In the genomic region with DNA sequence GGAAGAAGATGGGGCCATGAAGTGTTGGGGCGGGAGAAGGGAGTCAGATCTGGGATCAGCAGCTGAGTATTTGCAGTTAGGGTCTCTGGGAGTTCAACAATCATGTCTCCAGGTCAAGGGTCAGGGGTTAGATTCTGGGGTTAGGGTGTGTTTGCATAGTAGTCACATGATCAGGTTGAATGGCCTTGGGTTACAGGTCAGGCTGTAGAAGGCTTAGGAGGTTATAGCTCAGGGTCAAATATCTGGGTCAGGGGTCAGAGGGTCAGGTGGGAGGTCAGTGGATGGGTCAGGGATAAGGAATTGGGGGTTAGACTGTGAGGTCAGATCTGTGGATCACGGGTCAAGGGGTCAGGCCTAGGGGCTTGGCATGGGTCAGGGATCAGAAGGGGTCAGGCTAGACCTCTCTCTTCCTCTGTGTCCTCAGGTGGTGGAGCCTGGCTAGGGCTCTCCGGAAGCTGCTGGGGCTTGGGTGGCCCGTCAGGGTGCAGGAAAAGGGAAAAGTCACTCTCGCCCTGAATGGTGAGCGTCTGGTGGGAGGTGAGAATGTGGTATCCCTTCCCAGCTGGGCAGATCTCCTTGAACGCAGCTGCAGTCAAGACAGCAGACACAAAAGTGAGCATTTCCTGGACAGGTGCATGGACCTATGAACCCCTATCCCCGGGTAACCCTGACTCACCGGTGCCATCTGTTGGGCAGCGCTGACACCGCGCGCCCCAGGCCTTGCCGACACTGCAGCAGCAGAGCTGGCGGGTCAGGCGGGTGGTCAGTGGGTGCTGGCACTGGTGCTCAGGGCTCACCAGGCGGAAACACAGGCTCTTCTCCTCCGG, we compare ENCODE assay signal across 8 cellular contexts. TPM values are rescaled to one million over a fixed set of nuclear protein-coding genes. Genes with fewer than 3 reads are reported as not detected.
DNase-seq lines count a peak whose midpoint lies in the region; ATAC-seq and TF ChIP-seq lines count a peak whose summit lies in the region.

No MANE protein-coding gene starts in this region.

- H4K5ac ChIP-seq in mesendoderm (ENCODE audit: low read length): no peak overlapping the region

- H3K79me2 ChIP-seq in mesendoderm (ENCODE audit: control insufficient read depth, insufficient read depth, low read length): no peaks in the 10 kb centered on the region

- H3K4me2 ChIP-seq in mesendoderm (ENCODE audit: low read length): no peak overlapping the region

- H2BK15ac ChIP-seq in mesendoderm (replicated peaks; ENCODE audit: low read depth): no peak overlapping the region

- no peaks in the 10 kb centered on the region for H3K79me1 ChIP-seq in mesendoderm (ENCODE audit: low read length)

- no peak overlapping the region for H3K23ac ChIP-seq in mesendoderm (ENCODE audit: low read length)

- H3K4me3 ChIP-seq in breast epithelium (no peak overlapping the region), mesendoderm (ENCODE audit: low read length) (no peak overlapping the region), coronary artery (no peak overlapping the region)

- H3K56ac ChIP-seq in mesendoderm (ENCODE audit: low read length): no peak overlapping the region

- H3K27ac ChIP-seq in KOPT-K1 (ENCODE audit: low read depth, low read length, poor library complexity, severe bottlenecking): peak overlapping the region; percentile 59
- no peak overlapping the region for H3K27ac ChIP-seq in breast epithelium
- H3K27ac ChIP-seq in mesendoderm (ENCODE audit: low read depth, low read length): no peak overlapping the region
- H3K27ac ChIP-seq in coronary artery: peak overlapping the region in 1 of 2 donors; percentile 13

- no peak overlapping the region for H2BK5ac ChIP-seq in mesendoderm (ENCODE audit: low read length)

- WGBS in mesendoderm (ENCODE audit: extremely low coverage, insufficient coverage, low lambda C conversion rate): no CpG with 5 or more reads among the region's 18 CpGs

- no peak overlapping the region for H3K4ac ChIP-seq in mesendoderm (ENCODE audit: low read depth, low read length)

- DNase-seq in activated T-cell treated with anti-CD3 and anti-CD28 coated beads for 1 hour (ENCODE audit: low read depth): peak; percentile 52
- DNase-seq in activated T-cell treated with anti-CD3 and anti-CD28 coated beads for 4 hours: no peak
- peak in 1 of 2 donors; percentile 74 for DNase-seq in breast epithelium (ENCODE audit: low spot score in 2 of 2)
- DNase-seq in mesendoderm: peak; percentile 49
- no peak for DNase-seq in coronary artery (ENCODE audit: low spot score)

- H3K36me3 ChIP-seq in KOPT-K1 (ENCODE audit: insufficient read depth, low read length) (no peaks in the 10 kb centered on the region), breast epithelium (no peaks in the 10 kb centered on the region), mesendoderm (ENCODE audit: control insufficient read depth, insufficient read depth, low read length) (no peaks in the 10 kb centered on the region)

- H4K8ac ChIP-seq in mesendoderm (ENCODE audit: low read depth, low read length): no peak overlapping the region

- no peak overlapping the region for H3K18ac ChIP-seq in mesendoderm (ENCODE audit: low read length)

- TF ChIP-seq CTCF in breast epithelium (IDR thresholded peaks at IDR 0.05) (peak in 2 of 3 donors; percentile 23 to 27), coronary artery (IDR thresholded peaks at IDR 0.05) (no peak)

- no peak for TF ChIP-seq POLR2A in breast epithelium (IDR thresholded peaks at IDR 0.05)

- H3K27me3 ChIP-seq in breast epithelium (no peaks in the 10 kb centered on the region), mesendoderm (ENCODE audit: insufficient read depth, low read length, poor library complexity) (peaks cover 3% of the 10 kb centered on the region)

- H3K4me1 ChIP-seq in breast epithelium: peaks cover 18 to 20% of the 10 kb centered on the region in 2 donors
- H3K4me1 ChIP-seq in mesendoderm (ENCODE audit: control insufficient read depth, low read depth, low read length): no peaks in the 10 kb centered on the region

- H2AK5ac ChIP-seq in mesendoderm (ENCODE audit: low read length): no peak overlapping the region

- no peak overlapping the region for H3K9ac ChIP-seq in mesendoderm (ENCODE audit: low read length)

- ATAC-seq in SK-N-SH treated with all-trans-retinoic acid at 6 μM for 48 hours: peak; percentile 35
- no peak for ATAC-seq in HG03139 (IDR thresholded peaks at IDR 0.05; ENCODE audit: unreplicated experiment)

- H3K9me3 ChIP-seq in KOPT-K1 (ENCODE audit: insufficient read depth, low read length, poor library complexity, severe bottlenecking): no peaks in the 10 kb centered on the region
- no peaks in the 10 kb centered on the region for H3K9me3 ChIP-seq in breast epithelium

- intact Hi-C loops in breast epithelium (cut with DNase I; ENCODE audit: low total_unique reads): no loop called here

- no peak overlapping the region for H2BK120ac ChIP-seq in mesendoderm (ENCODE audit: low read depth, low read length)

TF ChIP-seq in SK-N-SH treated with all-trans-retinoic acid at 6 μM for 48 hours, 23 proteins besides CTCF, POLR2A, EP300 and RAD21:
- no peak for TF ChIP-seq TOX (CRISPR knock-in tag; IDR thresholded peaks at IDR 0.05; ENCODE audit: borderline replicate concordance)
- no peak for TF ChIP-seq ZFP3 (CRISPR knock-in tag; IDR thresholded peaks at IDR 0.05)
- peak; percentile 86; the same call in 1 of the 2 replicates for TF ChIP-seq SNAI2 (CRISPR knock-in tag; IDR thresholded peaks at IDR 0.05)
- no peak for TF ChIP-seq ZNF565 (CRISPR knock-in tag; conservative IDR thresholded peaks at IDR 0.05; ENCODE audit: low read depth)

RNA-seq across cellular contexts. Expression of a gene that starts 6.4 kb away (rescaled TPM):
- 10 to 100 TPM; 63.0 to 98.9 (median 95.7) TPM for total RNA-seq in breast epithelium
- polyA plus RNA-seq in mesendoderm (2013, experiment 1 of 2): 4.6 TPM
- polyA plus RNA-seq in mesendoderm (2013, experiment 2 of 2): 3.8 TPM

RNA-seq across cellular contexts. Expression of a gene that starts 18.5 kb away (rescaled TPM):
- total RNA-seq in breast epithelium: 10 to 100 TPM; 48.9 to 60.0 (median 59.4) TPM
- 110 TPM for polyA plus RNA-seq in mesendoderm (2013, experiment 1 of 2)
- polyA plus RNA-seq in mesendoderm (2013, experiment 2 of 2): 113 TPM

RNA-seq across cellular contexts. Expression of a gene that starts 20.6 kb away (rescaled TPM):
- total RNA-seq in breast epithelium: 10 to 100 TPM; 37.4 to 51.4 (median 40.8) TPM
- 17.5 TPM for polyA plus RNA-seq in mesendoderm (2013, experiment 1 of 2)
- polyA plus RNA-seq in mesendoderm (2013, experiment 2 of 2): 17.1 TPM

RNA-seq across cellular contexts. Expression of a gene that starts 24.1 kb away (rescaled TPM):
- 10 to 100 TPM; 28.0 to 68.8 (median 33.4) TPM for total RNA-seq in breast epithelium
- polyA plus RNA-seq in mesendoderm (2013, experiment 1 of 2): 1.5 TPM
- 2.7 TPM for polyA plus RNA-seq in mesendoderm (2013, experiment 2 of 2)

RNA-seq across cellular contexts. Expression of a gene that starts 26.9 kb away (rescaled TPM):
- 10 to 100 TPM; 74.1 to 83.4 (median 83.2) TPM for total RNA-seq in breast epithelium
- polyA plus RNA-seq in mesendoderm (2013, experiment 1 of 2): 50.0 TPM
- 51.8 TPM for polyA plus RNA-seq in mesendoderm (2013, experiment 2 of 2)

Comparison
In these comparisons a context has a peak if more than half of its experiments do, and no peak if none do; other contexts are left out.
1. DNase-seq: peak in activated T-cell treated with anti-CD3 and anti-CD28 coated beads for 1 hour (single experiment) and mesendoderm (single experiment); none in activated T-cell treated with anti-CD3 and anti-CD28 coated beads for 4 hours (single experiment) and coronary artery (single experiment).